In the genomic region with DNA sequence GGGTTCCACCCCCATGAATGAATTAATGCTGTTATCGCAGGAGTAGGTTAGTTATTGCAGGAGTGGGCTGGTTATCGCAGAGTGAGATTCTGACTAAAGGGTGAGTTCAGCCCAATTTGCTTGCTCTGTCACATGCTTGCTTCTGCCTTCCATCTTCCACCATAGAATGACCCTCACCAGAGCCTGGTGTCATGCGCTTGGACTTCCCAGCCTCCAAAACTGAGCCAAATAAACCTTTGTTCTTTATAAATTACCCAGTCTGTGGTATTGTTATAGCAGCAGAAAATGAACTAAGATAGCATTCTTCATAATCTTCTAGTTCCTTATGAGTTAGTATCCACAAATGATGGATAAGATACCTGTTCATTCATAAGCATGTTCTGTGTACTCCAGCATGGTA, we compare ENCODE assay signal across 36 cellular contexts.
"Had no signal": no experiment of that assay in that cellular context is flagged by ENCODE, and none has a peak within 500 bp of the region (broad histone marks: within the 10 kb centered on the region; RNA-seq: fewer than 3 reads in every experiment).

No MANE protein-coding gene starts in this region.

- H3K27ac Mint-ChIP-seq: activated CD4-positive, alpha-beta memory T cell treated with anti-CD3 and anti-CD28 coated beads for 36 hours; activated CD8-positive, alpha-beta memory T cell treated with anti-CD3 and anti-CD28 coated beads, Interleukin-2, amount 10 ng/mL, durations not matched to agents 7 days and 5 days; activated CD8-positive, alpha-beta T cell treated with anti-CD3 and anti-CD28 coated beads, Interleukin-2, amount 10 ng/mL, durations not matched to agents 7 days and 5 days; activated naive CD4-positive, alpha-beta T cell treated with anti-CD3 and anti-CD28 coated beads for 36 hours; activated naive CD4-positive, alpha-beta T cell treated with anti-CD3 and anti-CD28 coated beads, Interleukin-2, amount 50 U/mL, for 24 hours; activated naive CD8-positive, alpha-beta T cell treated with anti-CD3 and anti-CD28 coated beads for 36 hours; activated naive CD8-positive, alpha-beta T cell treated with anti-CD3 and anti-CD28 coated beads, Interleukin-2, amount 50 U/mL, for 24 hours; activated T-helper 1 cell treated with anti-CD3 and anti-CD28 coated beads, Interleukin-12 subunit alpha, Interleukin-12 subunit beta, Interleukin-2, Interleukin-4 antibody, amounts not matched to agents 30 ng/mL and 10 ng/mL and 1 ng/mL, durations not matched to agents 14 hours and 24 hours and 36 hours; activated T-helper 2 cell treated with anti-CD3 and anti-CD28 coated beads, Interferon-gamma antibody, Interleukin-2, Interleukin-4, amounts not matched to agents 10 μg/mL and 5 μg/mL and 100 μg/mL, durations not matched to agents 14 hours and 24 hours and 36 hours; brain; T-helper 17 cell; WTC11 had no signal

- H3K27ac ChIP-seq: adrenal gland, breast epithelium, cardiac muscle cell, colonic mucosa, epithelial cell of prostate, esophagus squamous epithelium, gastroesophageal sphincter, heart right ventricle, VCaP had no signal

- DNase-seq: activated CD4-positive, alpha-beta memory T cell treated with anti-CD3 and anti-CD28 coated beads for 36 hours; activated CD4-positive, alpha-beta T cell treated with anti-CD3 and anti-CD28 coated beads for 1 hour; activated CD4-positive, alpha-beta T cell treated with anti-CD3 and anti-CD28 coated beads for 48 hours; activated CD8-positive, alpha-beta memory T cell treated with anti-CD3 and anti-CD28 coated beads, Interleukin-2, amount 10 ng/mL, durations not matched to agents 7 days and 5 days; activated CD8-positive, alpha-beta memory T cell treated with anti-CD3 and anti-CD28 coated beads, Interleukin-2, amount 50 U/mL, for 4 hours; activated CD8-positive, alpha-beta T cell treated with anti-CD3 and anti-CD28 coated beads, Interleukin-2, amount 10 ng/mL, durations not matched to agents 7 days and 5 days; activated effector memory CD4-positive, alpha-beta T cell treated with anti-CD3 and anti-CD28 coated beads, Interleukin-2, amount 50 U/mL, for 16 hours; activated naive CD4-positive, alpha-beta T cell treated with anti-CD3 and anti-CD28 coated beads for 36 hours; activated naive CD8-positive, alpha-beta T cell treated with anti-CD3 and anti-CD28 coated beads for 36 hours; activated naive CD8-positive, alpha-beta T cell treated with anti-CD3 and anti-CD28 coated beads, Interleukin-2, amount 50 U/mL, for 24 hours; activated T-cell treated with anti-CD3 and anti-CD28 coated beads, Interleukin-2, amount 50 U/mL, for 1 hour; activated T-cell treated with anti-CD3 and anti-CD28 coated beads, Interleukin-2, amount 50 U/mL, for 48 hours; adrenal gland; amygdala; aorta; central memory CD4-positive, alpha-beta T cell; cerebellar nuclear complex; colonic mucosa; effector CD8-positive, alpha-beta T cell; esophagus squamous epithelium; foreskin melanocyte; heart right ventricle; T-helper 1 cell; T-helper 17 cell had no signal

- H3K27me3 ChIP-seq: adrenal gland, breast epithelium, cardiac muscle cell, colonic mucosa, esophagus squamous epithelium, gastroesophageal sphincter, heart right ventricle had no signal

- H3K36me3 ChIP-seq: adrenal gland, breast epithelium, cardiac muscle cell, colonic mucosa, esophagus squamous epithelium, gastroesophageal sphincter, heart right ventricle had no signal

- FAIRE-seq: endometrium, endothelial cell of umbilical vein had no signal

- H3K4me3 Mint-ChIP-seq: activated CD4-positive, alpha-beta memory T cell treated with anti-CD3 and anti-CD28 coated beads for 36 hours; activated CD8-positive, alpha-beta memory T cell treated with anti-CD3 and anti-CD28 coated beads, Interleukin-2, amount 10 ng/mL, durations not matched to agents 7 days and 5 days; activated CD8-positive, alpha-beta T cell treated with anti-CD3 and anti-CD28 coated beads, Interleukin-2, amount 10 ng/mL, durations not matched to agents 7 days and 5 days; activated naive CD4-positive, alpha-beta T cell treated with anti-CD3 and anti-CD28 coated beads for 36 hours; activated naive CD4-positive, alpha-beta T cell treated with anti-CD3 and anti-CD28 coated beads, Interleukin-2, amount 50 U/mL, for 24 hours; activated naive CD8-positive, alpha-beta T cell treated with anti-CD3 and anti-CD28 coated beads for 36 hours; activated naive CD8-positive, alpha-beta T cell treated with anti-CD3 and anti-CD28 coated beads, Interleukin-2, amount 50 U/mL, for 24 hours; activated T-helper 1 cell treated with anti-CD3 and anti-CD28 coated beads, Interleukin-12 subunit alpha, Interleukin-12 subunit beta, Interleukin-2, Interleukin-4 antibody, amounts not matched to agents 30 ng/mL and 10 ng/mL and 1 ng/mL, durations not matched to agents 14 hours and 24 hours and 36 hours; brain; T-helper 17 cell; WTC11 had no signal

- ATAC-seq: activated CD8-positive, alpha-beta memory T cell treated with anti-CD3 and anti-CD28 coated beads, Interleukin-2, amount 10 ng/mL, durations not matched to agents 7 days and 5 days; activated CD8-positive, alpha-beta T cell treated with anti-CD3 and anti-CD28 coated beads, Interleukin-2, amount 10 ng/mL, durations not matched to agents 7 days and 5 days; activated naive CD8-positive, alpha-beta T cell treated with anti-CD3 and anti-CD28 coated beads, Interleukin-2, amount 50 U/mL, for 24 hours; gastroesophageal sphincter; heart right ventricle; T-helper 17 cell; WTC11 had no signal

- H3K27me3 Mint-ChIP-seq: activated CD4-positive, alpha-beta memory T cell treated with anti-CD3 and anti-CD28 coated beads for 36 hours; activated CD8-positive, alpha-beta memory T cell treated with anti-CD3 and anti-CD28 coated beads, Interleukin-2, amount 10 ng/mL, durations not matched to agents 7 days and 5 days; activated naive CD4-positive, alpha-beta T cell treated with anti-CD3 and anti-CD28 coated beads, Interleukin-2, amount 50 U/mL, for 24 hours; activated naive CD8-positive, alpha-beta T cell treated with anti-CD3 and anti-CD28 coated beads for 36 hours; activated naive CD8-positive, alpha-beta T cell treated with anti-CD3 and anti-CD28 coated beads, Interleukin-2, amount 50 U/mL, for 24 hours; T-helper 17 cell had no signal

- H3K4me1 ChIP-seq: breast epithelium, colonic mucosa, esophagus squamous epithelium, gastroesophageal sphincter, heart right ventricle had no signal

- H3K4me3 ChIP-seq: adrenal gland, breast epithelium, cardiac muscle cell, colonic mucosa, esophagus squamous epithelium, gastroesophageal sphincter, heart right ventricle had no signal

- H3K9me3 ChIP-seq: adrenal gland, breast epithelium, colonic mucosa, esophagus squamous epithelium, gastroesophageal sphincter had no signal
